In genomic region chr16:1781758-1782407, GRCh38 we compare ENCODE assay signal across 8 cellular contexts. TPM values are rescaled to one million over a fixed set of nuclear protein-coding genes. Genes with fewer than 3 reads are reported as not detected.
A peak's percentile ranks its signal among the peaks of the same experiment; 100 is the strongest.
DNase-seq lines count a peak whose midpoint lies in the region; ATAC-seq, FAIRE-seq and TF ChIP-seq lines count a peak whose summit lies in the region.

No MANE protein-coding gene starts in this region.

- peaks cover 0 to 2% of the 10 kb centered on the region in 2 experiments; a peak in 1 of 5 replicates for H3K27me3 ChIP-seq in HepG2 (ENCODE audit: control insufficient read depth in 1 of 2, insufficient read depth in 2 of 2, low read length in 2 of 2)

- no peaks in the 10 kb centered on the region for H3K9me3 ChIP-seq in HepG2 (ENCODE audit: low read length)

- H3K4me1 ChIP-seq in HepG2 (ENCODE audit: insufficient read depth, low read length), result peaks cover 22% of the 10 kb centered on the region

- no peak; the same call in 2 of the 3 replicates for ATAC-seq in HepG2

- peak; percentile 42 for DNase-seq in GM12865 (ENCODE audit: low read depth)
- DNase-seq in HEK293T (ENCODE audit: extremely low spot score), result no peak
- DNase-seq in OCI-M1 (lab: John Stamatoyannopoulos, UW), result peak; percentile 47
- DNase-seq in caudate nucleus (lab: John Stamatoyannopoulos, UW), result peak in 1 of 61 donors; percentile 31
- no peak for DNase-seq in HepG2 (ENCODE audit: low spot score)
- DNase-seq in substantia nigra (lab: John Stamatoyannopoulos, UW), result no peak
- DNase-seq in putamen (ENCODE audit: low spot score), result no peak
- DNase-seq in NCI-H2081 treated with DMSO at 0.1 percent for 48 hours (lab: John Stamatoyannopoulos, UW), result no peak

- no peak for TF ChIP-seq POLR2A in HepG2 (IDR thresholded peaks at IDR 0.05; ENCODE audit: insufficient read depth in 1 of 2, low read depth in 2 of 2, low read length in 2 of 2)

- peaks cover 3 to 12% of the 10 kb centered on the region in 2 experiments; a peak in 4 of 5 replicates for H3K36me3 ChIP-seq in HepG2 (replicated peaks in 1 of 2; ENCODE audit: control insufficient read depth in 1 of 2, insufficient read depth in 2 of 2, low read length in 2 of 2)

- H3K27ac ChIP-seq in caudate nucleus (ENCODE audit: low read depth, low read length) (peak overlapping the region; percentile 62), HepG2 (ENCODE audit: extremely low read length, insufficient read depth, low read length) (peak overlapping the region; percentile 63), substantia nigra (ENCODE audit: low read depth, low read length, poor library complexity, severe bottlenecking) (peak overlapping the region; percentile 70)

- no peak overlapping the region for H2AFZ ChIP-seq in HepG2 (ENCODE audit: low read length)

- peak overlapping the region; percentile 83 for H3K4me2 ChIP-seq in HepG2 (ENCODE audit: low read depth, low read length)

- TF ChIP-seq RAD21 in HepG2 (CRISPR knock-in tag; IDR thresholded peaks at IDR 0.05), result no peak; the same call in none of the 2 replicates

- TF ChIP-seq EP300 in HepG2 (IDR thresholded peaks at IDR 0.05; ENCODE audit: low read depth in 2 of 2, low read length in 2 of 2) (no peak), HepG2 (CRISPR knock-in tag; IDR thresholded peaks at IDR 0.05; ENCODE audit: borderline replicate concordance) (no peak)

- intact Hi-C loops in HepG2 (cut with micrococcal nuclease; ENCODE audit: unreplicated experiment), result loop anchor here (2.0 to 5.0 kb wide), 2 partner anchors 31 to 45 kb away; partner anchors contain the start of genes FAHD1 and HAGH

- in situ Hi-C loops in HepG2 (cut with HindIII; ENCODE audit: extremely low pct_ligation_motif_present, low pct_unique_long_range_greater_than_20kb), result loop anchor here (5.0 kb wide), 1 partner anchor 40 kb away; no protein-coding TSS in a partner anchor

- 1% methylated on average over 11 of the region's 70 CpGs for WGBS in HepG2 (ENCODE audit: low lambda C conversion rate)

- peak overlapping the region; percentile 78 for H3K9ac ChIP-seq in HepG2 (ENCODE audit: insufficient read depth, low read depth, low read length)

- peaks cover 23% of the 10 kb centered on the region for H3K79me2 ChIP-seq in HepG2 (ENCODE audit: insufficient read depth, low read length)

- TF ChIP-seq CTCF in GM12865 (IDR thresholded peaks at IDR 0.05; ENCODE audit: insufficient read depth, low read depth, low read length, missing control alignments), result peak; percentile 10
- TF ChIP-seq CTCF in HepG2 (CRISPR knock-in tag; IDR thresholded peaks at IDR 0.05), result no peak

- FAIRE-seq in HepG2 (lab: Jason Lieb, UNC), result no peak

- CTCF ChIA-PET in HEK293T (lab: Yijun Ruan, JAX), result interaction anchor here (1.0 kb wide), 1 partner anchor 76 kb away, joined by 3 read pairs; the partner anchor contains the start of gene MAPK8IP3
- CTCF ChIA-PET in HepG2 (lab: Yijun Ruan, JAX; ENCODE audit: low intra/inter-chr PET ratio, low total read pairs), result interaction anchor here (1.9 kb wide), 1 partner anchor 31 kb away, joined by 8 read pairs; no protein-coding TSS in a partner anchor

- BruUV-seq in HepG2 (replicated peaks; lab: Mats Ljungman, UMichigan), result no TSS peak

- H4K20me1 ChIP-seq in HepG2 (ENCODE audit: insufficient read depth, low read length), result peaks cover 4% of the 10 kb centered on the region; the same call in 1 of the 2 replicates

- H3K4me3 ChIP-seq in GM12865 (ENCODE audit: low read depth, low read length) (peak overlapping the region; percentile 84), HepG2 (replicated peaks in 1 of 3; ENCODE audit: insufficient read depth in 1 of 3, low read depth in 2 of 3, low read length in 3 of 3) (peak overlapping the region; percentile 80 to 96 (median 89))

- POLR2A ChIA-PET in HEK293T (lab: Yijun Ruan, JAX), result interaction anchor here (0.8 to 3.3 kb wide), 13 partner anchors 9 to 183 kb away, joined by 3 to 71 read pairs (median 7); partner anchors contain the start of genes CRAMP1, EME2, FAHD1 and HAGH
- POLR2A ChIA-PET in HepG2 (lab: Yijun Ruan, JAX), result interaction anchor here (0.6 to 4.4 kb wide), 15 partner anchors 8 to 341 kb away, joined by 3 to 57 read pairs (median 11); partner anchors contain the start of genes EME2, FAHD1, HAGH and IGFALS

RNA-seq across cellular contexts. Expression of gene SPSB3, which starts 0.5 kb away (rescaled TPM):
- total RNA-seq in HepG2 (2016; rRNA removed; fragmentation: Illumina TruSeq; extraction: Trizol), result 8.2 and 13.2 TPM in 2 replicates
- total RNA-seq in HepG2 (2016; cell fraction: cytosol; rRNA removed; fragmentation: Illumina TruSeq; extraction: Trizol; ENCODE audit: low read depth), result 8.6 and 9.9 TPM in 2 replicates
- total RNA-seq in HepG2 (2016; cell fraction: insoluble cytoplasmic fraction; rRNA removed; fragmentation: Illumina TruSeq; extraction: Trizol), result 6.5 and 13.8 TPM in 2 replicates
- total RNA-seq in HepG2 (2016; cell fraction: membrane; rRNA removed; fragmentation: Illumina TruSeq; extraction: Trizol), result 9.4 and 12.7 TPM in 2 replicates
- total RNA-seq in HepG2 (2016; cell fraction: nucleus; rRNA removed; fragmentation: Illumina TruSeq; extraction: Trizol), result 14.1 and 16.2 TPM in 2 replicates
- 21.9 and 26.7 TPM in 2 replicates for polyA plus RNA-seq in HepG2 (2011; rRNA removed)
- polyA plus RNA-seq in HepG2 (2011; cell fraction: cytosol; rRNA removed), result 15.4 and 25.3 TPM in 2 replicates
- polyA plus RNA-seq in HepG2 (2011; cell fraction: nucleus; rRNA removed), result 142 and 184 TPM in 2 replicates
- polyA plus RNA-seq in HepG2 (2012), result 12.3 and 24.9 TPM in 2 replicates
- polyA plus RNA-seq in HepG2 (2016; cell fraction: cytosol; fragmentation: Illumina TruSeq; extraction: Trizol; ENCODE audit: low read depth), result 6.4 and 7.5 TPM in 2 replicates
- polyA plus RNA-seq in HepG2 (2016; cell fraction: insoluble cytoplasmic fraction; fragmentation: Illumina TruSeq; extraction: Trizol; ENCODE audit: low read depth), result 7.6 and 8.0 TPM in 2 replicates
- polyA plus RNA-seq in HepG2 (2016; cell fraction: membrane; fragmentation: Illumina TruSeq; extraction: Trizol; ENCODE audit: low read depth), result 6.8 and 7.3 TPM in 2 replicates
- polyA plus RNA-seq in HepG2 (2016; cell fraction: nucleus; fragmentation: Illumina TruSeq; extraction: Trizol; ENCODE audit: insufficient read depth, low read depth), result 29.9 and 32.1 TPM in 2 replicates
- 15.4 and 19.4 TPM in 2 replicates for polyA minus RNA-seq in HepG2 (2011; rRNA and poly(A)+ RNA removed; ENCODE audit: low replicate concordance)
- polyA minus RNA-seq in HepG2 (2011; cell fraction: cytosol; rRNA and poly(A)+ RNA removed), result 4.5 and 8.0 TPM in 2 replicates
- polyA minus RNA-seq in HepG2 (2011; cell fraction: nucleus; rRNA and poly(A)+ RNA removed), result 12.4 and 13.7 TPM in 2 replicates

RNA-seq across cellular contexts. Expression of gene NUBP2, which starts 0.9 kb away (rescaled TPM):
- 43.8 and 61.5 TPM in 2 replicates for total RNA-seq in HepG2 (2016; rRNA removed; fragmentation: Illumina TruSeq; extraction: Trizol)
- total RNA-seq in HepG2 (2016; cell fraction: cytosol; rRNA removed; fragmentation: Illumina TruSeq; extraction: Trizol; ENCODE audit: low read depth), result 45.7 and 50.6 TPM in 2 replicates
- total RNA-seq in HepG2 (2016; cell fraction: insoluble cytoplasmic fraction; rRNA removed; fragmentation: Illumina TruSeq; extraction: Trizol), result 43.0 and 67.3 TPM in 2 replicates
- total RNA-seq in HepG2 (2016; cell fraction: membrane; rRNA removed; fragmentation: Illumina TruSeq; extraction: Trizol), result 59.0 and 63.2 TPM in 2 replicates
- 26.2 and 29.2 TPM in 2 replicates for total RNA-seq in HepG2 (2016; cell fraction: nucleus; rRNA removed; fragmentation: Illumina TruSeq; extraction: Trizol)
- polyA plus RNA-seq in HepG2 (2011; rRNA removed), result 25.7 and 33.5 TPM in 2 replicates
- polyA plus RNA-seq in HepG2 (2011; cell fraction: cytosol; rRNA removed), result 26.7 and 51.2 TPM in 2 replicates
- polyA plus RNA-seq in HepG2 (2011; cell fraction: nucleus; rRNA removed), result 80.7 and 89.5 TPM in 2 replicates
- 19.8 and 31.7 TPM in 2 replicates for polyA plus RNA-seq in HepG2 (2012)
- polyA plus RNA-seq in HepG2 (2016; cell fraction: cytosol; fragmentation: Illumina TruSeq; extraction: Trizol; ENCODE audit: low read depth), result 46.9 and 52.9 TPM in 2 replicates
- 40.4 and 46.6 TPM in 2 replicates for polyA plus RNA-seq in HepG2 (2016; cell fraction: insoluble cytoplasmic fraction; fragmentation: Illumina TruSeq; extraction: Trizol; ENCODE audit: low read depth)
- 47.2 and 53.9 TPM in 2 replicates for polyA plus RNA-seq in HepG2 (2016; cell fraction: membrane; fragmentation: Illumina TruSeq; extraction: Trizol; ENCODE audit: low read depth)
- 63.4 and 63.9 TPM in 2 replicates for polyA plus RNA-seq in HepG2 (2016; cell fraction: nucleus; fragmentation: Illumina TruSeq; extraction: Trizol; ENCODE audit: insufficient read depth, low read depth)
- polyA minus RNA-seq in HepG2 (2011; rRNA and poly(A)+ RNA removed; ENCODE audit: low replicate concordance), result 21.1 and 26.9 TPM in 2 replicates
- polyA minus RNA-seq in HepG2 (2011; cell fraction: cytosol; rRNA and poly(A)+ RNA removed), result 14.3 and 16.7 TPM in 2 replicates
- polyA minus RNA-seq in HepG2 (2011; cell fraction: nucleus; rRNA and poly(A)+ RNA removed), result 12.1 and 14.0 TPM in 2 replicates

RNA-seq across cellular contexts. Expression of gene MRPS34, which starts 8.9 kb away (rescaled TPM):
- 129 and 131 TPM in 2 replicates for total RNA-seq in HepG2 (2016; rRNA removed; fragmentation: Illumina TruSeq; extraction: Trizol)
- total RNA-seq in HepG2 (2016; cell fraction: cytosol; rRNA removed; fragmentation: Illumina TruSeq; extraction: Trizol; ENCODE audit: low read depth), result 34.5 and 36.0 TPM in 2 replicates
- total RNA-seq in HepG2 (2016; cell fraction: insoluble cytoplasmic fraction; rRNA removed; fragmentation: Illumina TruSeq; extraction: Trizol), result 130 and 146 TPM in 2 replicates
- total RNA-seq in HepG2 (2016; cell fraction: membrane; rRNA removed; fragmentation: Illumina TruSeq; extraction: Trizol), result 51.5 and 64.0 TPM in 2 replicates
- 59.6 and 64.6 TPM in 2 replicates for total RNA-seq in HepG2 (2016; cell fraction: nucleus; rRNA removed; fragmentation: Illumina TruSeq; extraction: Trizol)
- 61.3 and 63.5 TPM in 2 replicates for polyA plus RNA-seq in HepG2 (2011; rRNA removed)
- polyA plus RNA-seq in HepG2 (2011; cell fraction: cytosol; rRNA removed), result 70.4 and 99.7 TPM in 2 replicates
- polyA plus RNA-seq in HepG2 (2011; cell fraction: nucleus; rRNA removed), result 83.9 and 98.7 TPM in 2 replicates
- polyA plus RNA-seq in HepG2 (2012), result 48.9 and 50.7 TPM in 2 replicates
- 42.4 and 48.9 TPM in 2 replicates for polyA plus RNA-seq in HepG2 (2016; cell fraction: cytosol; fragmentation: Illumina TruSeq; extraction: Trizol; ENCODE audit: low read depth)
- polyA plus RNA-seq in HepG2 (2016; cell fraction: insoluble cytoplasmic fraction; fragmentation: Illumina TruSeq; extraction: Trizol; ENCODE audit: low read depth), result 212 and 241 TPM in 2 replicates
- polyA plus RNA-seq in HepG2 (2016; cell fraction: membrane; fragmentation: Illumina TruSeq; extraction: Trizol; ENCODE audit: low read depth), result 59.9 and 71.5 TPM in 2 replicates
- 154 and 163 TPM in 2 replicates for polyA plus RNA-seq in HepG2 (2016; cell fraction: nucleus; fragmentation: Illumina TruSeq; extraction: Trizol; ENCODE audit: insufficient read depth, low read depth)
- polyA minus RNA-seq in HepG2 (2011; rRNA and poly(A)+ RNA removed; ENCODE audit: low replicate concordance), result 27.6 and 50.7 TPM in 2 replicates
- polyA minus RNA-seq in HepG2 (2011; cell fraction: cytosol; rRNA and poly(A)+ RNA removed), result 25.2 and 30.8 TPM in 2 replicates
- polyA minus RNA-seq in HepG2 (2011; cell fraction: nucleus; rRNA and poly(A)+ RNA removed), result 21.9 and 29.5 TPM in 2 replicates

RNA-seq across cellular contexts. Expression of gene EME2, which starts 9.3 kb away (rescaled TPM):
- 1.7 and 7.6 TPM in 2 replicates for total RNA-seq in HepG2 (2016; rRNA removed; fragmentation: Illumina TruSeq; extraction: Trizol)
- total RNA-seq in HepG2 (2016; cell fraction: cytosol; rRNA removed; fragmentation: Illumina TruSeq; extraction: Trizol; ENCODE audit: low read depth), result 0.79 and 1.3 TPM in 2 replicates
- 1.7 and 6.0 TPM in 2 replicates for total RNA-seq in HepG2 (2016; cell fraction: insoluble cytoplasmic fraction; rRNA removed; fragmentation: Illumina TruSeq; extraction: Trizol)
- 1.2 TPM in 2 replicates for total RNA-seq in HepG2 (2016; cell fraction: membrane; rRNA removed; fragmentation: Illumina TruSeq; extraction: Trizol)
- 7.8 and 8.4 TPM in 2 replicates for total RNA-seq in HepG2 (2016; cell fraction: nucleus; rRNA removed; fragmentation: Illumina TruSeq; extraction: Trizol)
- 4.4 and 6.5 TPM in 2 replicates for polyA plus RNA-seq in HepG2 (2011; rRNA removed)
- 1.3 and 2.0 TPM in 2 replicates for polyA plus RNA-seq in HepG2 (2011; cell fraction: cytosol; rRNA removed)
- polyA plus RNA-seq in HepG2 (2011; cell fraction: nucleus; rRNA removed), result 81.3 and 90.4 TPM in 2 replicates
- polyA plus RNA-seq in HepG2 (2012), result 3.4 and 4.5 TPM in 2 replicates
- polyA plus RNA-seq in HepG2 (2016; cell fraction: cytosol; fragmentation: Illumina TruSeq; extraction: Trizol; ENCODE audit: low read depth), result 0.23 and 0.36 TPM in 2 replicates
- polyA plus RNA-seq in HepG2 (2016; cell fraction: insoluble cytoplasmic fraction; fragmentation: Illumina TruSeq; extraction: Trizol; ENCODE audit: low read depth), result 1.7 and 2.2 TPM in 2 replicates
- polyA plus RNA-seq in HepG2 (2016; cell fraction: membrane; fragmentation: Illumina TruSeq; extraction: Trizol; ENCODE audit: low read depth), result 0.51 and 0.65 TPM in 2 replicates
- 31.9 and 34.1 TPM in 2 replicates for polyA plus RNA-seq in HepG2 (2016; cell fraction: nucleus; fragmentation: Illumina TruSeq; extraction: Trizol; ENCODE audit: insufficient read depth, low read depth)
- polyA minus RNA-seq in HepG2 (2011; rRNA and poly(A)+ RNA removed; ENCODE audit: low replicate concordance), result 5.2 and 6.5 TPM in 2 replicates
- polyA minus RNA-seq in HepG2 (2011; cell fraction: cytosol; rRNA and poly(A)+ RNA removed), result 0.79 and 1.3 TPM in 2 replicates
- 17.7 and 19.7 TPM in 2 replicates for polyA minus RNA-seq in HepG2 (2011; cell fraction: nucleus; rRNA and poly(A)+ RNA removed)

RNA-seq across cellular contexts. Expression of gene NME3, which starts 10.5 kb away (rescaled TPM):
- 4.9 and 15.9 TPM in 2 replicates for total RNA-seq in HepG2 (2016; rRNA removed; fragmentation: Illumina TruSeq; extraction: Trizol)
- 27.7 and 30.7 TPM in 2 replicates for total RNA-seq in HepG2 (2016; cell fraction: cytosol; rRNA removed; fragmentation: Illumina TruSeq; extraction: Trizol; ENCODE audit: low read depth)
- 6.6 and 17.1 TPM in 2 replicates for total RNA-seq in HepG2 (2016; cell fraction: insoluble cytoplasmic fraction; rRNA removed; fragmentation: Illumina TruSeq; extraction: Trizol)
- total RNA-seq in HepG2 (2016; cell fraction: membrane; rRNA removed; fragmentation: Illumina TruSeq; extraction: Trizol), result 19.1 and 22.3 TPM in 2 replicates
- total RNA-seq in HepG2 (2016; cell fraction: nucleus; rRNA removed; fragmentation: Illumina TruSeq; extraction: Trizol), result 17.5 and 23.3 TPM in 2 replicates
- polyA plus RNA-seq in HepG2 (2011; rRNA removed), result 10.4 and 13.9 TPM in 2 replicates
- polyA plus RNA-seq in HepG2 (2011; cell fraction: cytosol; rRNA removed), result 7.3 and 17.7 TPM in 2 replicates
- polyA plus RNA-seq in HepG2 (2011; cell fraction: nucleus; rRNA removed), result 96.4 and 121 TPM in 2 replicates
- 5.5 and 9.1 TPM in 2 replicates for polyA plus RNA-seq in HepG2 (2012)
- polyA plus RNA-seq in HepG2 (2016; cell fraction: cytosol; fragmentation: Illumina TruSeq; extraction: Trizol; ENCODE audit: low read depth), result 21.1 and 24.5 TPM in 2 replicates
- polyA plus RNA-seq in HepG2 (2016; cell fraction: insoluble cytoplasmic fraction; fragmentation: Illumina TruSeq; extraction: Trizol; ENCODE audit: low read depth), result 5.3 and 5.8 TPM in 2 replicates
- polyA plus RNA-seq in HepG2 (2016; cell fraction: membrane; fragmentation: Illumina TruSeq; extraction: Trizol; ENCODE audit: low read depth), result 12.6 and 13.9 TPM in 2 replicates
- polyA plus RNA-seq in HepG2 (2016; cell fraction: nucleus; fragmentation: Illumina TruSeq; extraction: Trizol; ENCODE audit: insufficient read depth, low read depth), result 35.8 and 39.3 TPM in 2 replicates
- 2.3 and 4.2 TPM in 2 replicates for polyA minus RNA-seq in HepG2 (2011; rRNA and poly(A)+ RNA removed; ENCODE audit: low replicate concordance)
- polyA minus RNA-seq in HepG2 (2011; cell fraction: cytosol; rRNA and poly(A)+ RNA removed), result 2.1 and 3.5 TPM in 2 replicates
- 8.4 and 9.0 TPM in 2 replicates for polyA minus RNA-seq in HepG2 (2011; cell fraction: nucleus; rRNA and poly(A)+ RNA removed)

Comparison
In these comparisons a context has a peak if more than half of its experiments do, and no peak if none do; other contexts are left out.
1. DNase-seq: peak in GM12865 (single experiment) and OCI-M1 (single experiment); none in HEK293T (single experiment), HepG2 (single experiment), substantia nigra (0 of 49), putamen (single experiment) and NCI-H2081 treated with DMSO at 0.1 percent for 48 hours (single experiment).
2. Peak in every context shown above with its lines, with median percentiles within 50 percentile points of each other: H3K27ac ChIP-seq.